ENCODE assay signal across 7 cellular contexts in genomic region chr10:100913470-100913865, GRCh38. TPM values are rescaled to one million over a fixed set of nuclear protein-coding genes. Genes with fewer than 3 reads are reported as not detected.
DNase-seq lines count a peak whose midpoint lies in the region; ATAC-seq and TF ChIP-seq lines count a peak whose summit lies in the region.

No MANE protein-coding gene starts in this region.

- H3K4me3 ChIP-seq in HCT116 (replicated peaks in 1 of 2; ENCODE audit: low read depth in 1 of 2, low read length in 2 of 2) (peak overlapping the region; percentile 89 to 90), iPS-15b (ENCODE audit: low read depth, low read length) (peak overlapping the region; percentile 98)

- intact Hi-C loops in HCT116 (cut with micrococcal nuclease), result no loop called here

- TF ChIP-seq RAD21 in HCT116 (IDR thresholded peaks at IDR 0.05; ENCODE audit: low read depth), result no peak

- H4K20me1 ChIP-seq in HCT116 (ENCODE audit: insufficient read depth), result peaks cover 6% of the 10 kb centered on the region; the same call in 1 of the 2 replicates

- peaks cover 48% of the 10 kb centered on the region for H3K4me1 Mint-ChIP-seq in activated CD8-positive, alpha-beta T cell treated with anti-CD3 and anti-CD28 coated beads, Interleukin-2, amount 10 ng/mL, durations not matched to agents 7 days and 5 days (ENCODE audit: low read depth)
- H3K4me1 Mint-ChIP-seq in stimulated activated naive CD8-positive, alpha-beta T cell treated with anti-CD3 and anti-CD28 coated beads, Interleukin-15, amount 100 ng/mL, for 72 hours, result peaks cover 41% of the 10 kb centered on the region

- H3K9me3 Mint-ChIP-seq in activated CD8-positive, alpha-beta T cell treated with anti-CD3 and anti-CD28 coated beads, Interleukin-2, amount 10 ng/mL, durations not matched to agents 7 days and 5 days (ENCODE audit: insufficient read depth), result no peaks in the 10 kb centered on the region
- H3K9me3 Mint-ChIP-seq in stimulated activated naive CD8-positive, alpha-beta T cell treated with anti-CD3 and anti-CD28 coated beads, Interleukin-15, amount 100 ng/mL, for 72 hours, result no peaks in the 10 kb centered on the region

- H3K4me3 Mint-ChIP-seq in activated CD8-positive, alpha-beta T cell treated with anti-CD3 and anti-CD28 coated beads, Interleukin-2, amount 10 ng/mL, durations not matched to agents 7 days and 5 days, result peak overlapping the region; percentile 99
- H3K4me3 Mint-ChIP-seq in stimulated activated naive CD8-positive, alpha-beta T cell treated with anti-CD3 and anti-CD28 coated beads, Interleukin-15, amount 100 ng/mL, for 72 hours, result peak overlapping the region; percentile 98 to 99

- H2AFZ ChIP-seq in HCT116 (ENCODE audit: low read depth, low read length, poor library complexity, severe bottlenecking), result no peak overlapping the region

- CTCF ChIA-PET in HCT116 (lab: Charles Lee), result interaction anchor here (0.6 to 1.0 kb wide), 4 partner anchors 21 to 35 kb away, joined by 3 read pairs; no protein-coding TSS in a partner anchor
- CTCF ChIA-PET in activated CD8-positive, alpha-beta T cell treated with anti-CD3 and anti-CD28 coated beads, Interleukin-2, amount 10 ng/mL, durations not matched to agents 7 days and 5 days (lab: Charles Lee), result interaction anchor here (0.6 to 1.8 kb wide), 4 partner anchors 21 to 118 kb away, joined by 3 to 10 read pairs (median 4); partner anchors contain the start of genes PDZD7 and SFXN3

- no peak for DNase-seq in HCT116 (ENCODE audit: low read depth, low spot score)
- no peak for DNase-seq in activated CD8-positive, alpha-beta T cell treated with anti-CD3 and anti-CD28 coated beads, Interleukin-2, amount 10 ng/mL, durations not matched to agents 7 days and 5 days
- no peak for DNase-seq in stimulated activated naive CD8-positive, alpha-beta T cell treated with anti-CD3 and anti-CD28 coated beads, Interleukin-15, amount 100 ng/mL, for 72 hours
- DNase-seq in ACHN, result no peak
- DNase-seq in RPMI8226, result no peak
- DNase-seq in activated gamma-delta T cell (lab: John Stamatoyannopoulos, UW), result no peak

- H3K4me2 ChIP-seq in HCT116 (ENCODE audit: low read length), result peak overlapping the region; percentile 87

- no peaks in the 10 kb centered on the region for H3K9me2 ChIP-seq in HCT116 (ENCODE audit: insufficient read depth)

- H3K36me3 Mint-ChIP-seq in activated CD8-positive, alpha-beta T cell treated with anti-CD3 and anti-CD28 coated beads, Interleukin-2, amount 10 ng/mL, durations not matched to agents 7 days and 5 days (ENCODE audit: low read depth), result peaks cover 36% of the 10 kb centered on the region

- peak overlapping the region; percentile 91 for H3K27ac ChIP-seq in HCT116 (ENCODE audit: low read depth, low read length)

- BruUV-seq in HCT116 (replicated peaks; lab: Mats Ljungman, UMichigan), result no TSS peak

- peak overlapping the region; percentile 96 for H3K27ac Mint-ChIP-seq in activated CD8-positive, alpha-beta T cell treated with anti-CD3 and anti-CD28 coated beads, Interleukin-2, amount 10 ng/mL, durations not matched to agents 7 days and 5 days
- peak overlapping the region; percentile 95 to 99 for H3K27ac Mint-ChIP-seq in stimulated activated naive CD8-positive, alpha-beta T cell treated with anti-CD3 and anti-CD28 coated beads, Interleukin-15, amount 100 ng/mL, for 72 hours

- H3K9me3 ChIP-seq in HCT116 (ENCODE audit: control insufficient read depth in 1 of 2, insufficient read depth in 1 of 2, low read depth in 1 of 2, low read length in 2 of 2), result no peaks in the 10 kb centered on the region
- H3K9me3 ChIP-seq in iPS-15b (ENCODE audit: control insufficient read depth, insufficient read depth, low read length), result no peaks in the 10 kb centered on the region

- H3K9ac ChIP-seq in HCT116 (ENCODE audit: low read length) (peak overlapping the region; percentile 83), iPS-15b (ENCODE audit: low read depth, low read length) (peak overlapping the region; percentile 42)

- TF ChIP-seq CTCF in HCT116 (IDR thresholded peaks at IDR 0.05 in 2 of 3, conservative IDR thresholded peaks at IDR 0.05 in 1 of 3; ENCODE audit: borderline replicate concordance in 1 of 3, insufficient read depth in 1 of 3, low read depth in 2 of 3, low read length in 2 of 3), result no peak

- H3K36me3 ChIP-seq in HCT116 (ENCODE audit: control insufficient read depth in 1 of 2, insufficient read depth in 2 of 2, low read length in 2 of 2) (peaks cover 15 to 23% of the 10 kb centered on the region in 2 experiments), iPS-15b (ENCODE audit: control insufficient read depth, insufficient read depth, low read length) (peaks cover 7% of the 10 kb centered on the region)

- no peak for TF ChIP-seq POLR2A in HCT116 (IDR thresholded peaks at IDR 0.05; ENCODE audit: borderline replicate concordance, extremely low read depth, insufficient read depth, insufficient read length)

- no peak for ATAC-seq in HCT116
- no peak for ATAC-seq in activated CD8-positive, alpha-beta T cell treated with anti-CD3 and anti-CD28 coated beads, Interleukin-2, amount 10 ng/mL, durations not matched to agents 7 days and 5 days
- ATAC-seq in stimulated activated naive CD8-positive, alpha-beta T cell treated with anti-CD3 and anti-CD28 coated beads, Interleukin-15, amount 100 ng/mL, for 72 hours, result no peak

- peaks cover 40% of the 10 kb centered on the region for H3K79me2 ChIP-seq in HCT116 (ENCODE audit: insufficient read depth, low read length)

- H3K4me1 ChIP-seq in HCT116 (ENCODE audit: control insufficient read depth in 1 of 2, insufficient read depth in 2 of 2, low read length in 2 of 2), result peaks cover 11 to 17% of the 10 kb centered on the region in 2 experiments; a peak in 3 of 4 replicates
- H3K4me1 ChIP-seq in iPS-15b (ENCODE audit: control insufficient read depth, insufficient read depth, low read length), result peaks cover 9% of the 10 kb centered on the region

- no peaks in the 10 kb centered on the region for H3K27me3 Mint-ChIP-seq in activated CD8-positive, alpha-beta T cell treated with anti-CD3 and anti-CD28 coated beads, Interleukin-2, amount 10 ng/mL, durations not matched to agents 7 days and 5 days (ENCODE audit: low read depth)
- H3K27me3 Mint-ChIP-seq in stimulated activated naive CD8-positive, alpha-beta T cell treated with anti-CD3 and anti-CD28 coated beads, Interleukin-15, amount 100 ng/mL, for 72 hours, result no peaks in the 10 kb centered on the region

- H3K27me3 ChIP-seq in HCT116 (ENCODE audit: insufficient read depth, low read length) (no peaks in the 10 kb centered on the region), iPS-15b (ENCODE audit: control insufficient read depth, insufficient read depth, low read length) (peaks cover 3% of the 10 kb centered on the region)

- POLR2A ChIA-PET in HCT116 (lab: Charles Lee), result interaction anchor here (1.7 to 1.8 kb wide), 2 partner anchors 8 to 17 kb away, joined by 4 to 5 read pairs; no protein-coding TSS in a partner anchor
- POLR2A ChIA-PET in activated CD8-positive, alpha-beta T cell treated with anti-CD3 and anti-CD28 coated beads, Interleukin-2, amount 10 ng/mL, durations not matched to agents 7 days and 5 days (lab: Charles Lee), result interaction anchor here (1.0 to 1.5 kb wide), 2 partner anchors 8 to 10 kb away, joined by 3 to 7 read pairs; no protein-coding TSS in a partner anchor

- RAD21 ChIA-PET in HCT116 (lab: Charles Lee; ENCODE audit: low non-redundant PET in 1 of 2, low total read pairs in 2 of 2, uncharacterized antibody in 2 of 2, unreplicated experiment in 2 of 2), result no interaction called here

- in situ Hi-C loops in ACHN (cut with HindIII; ENCODE audit: low pct_ligation_motif_present, low pct_unique_long_range_greater_than_20kb, low sequenced_read_pairs), result no loop called here

TF ChIP-seq in HCT116, 20 proteins besides CTCF, POLR2A, EP300 and RAD21 (continues in another document):
- no peak for TF ChIP-seq ZFX (IDR thresholded peaks at IDR 0.05)
- TF ChIP-seq, protein P1, sequence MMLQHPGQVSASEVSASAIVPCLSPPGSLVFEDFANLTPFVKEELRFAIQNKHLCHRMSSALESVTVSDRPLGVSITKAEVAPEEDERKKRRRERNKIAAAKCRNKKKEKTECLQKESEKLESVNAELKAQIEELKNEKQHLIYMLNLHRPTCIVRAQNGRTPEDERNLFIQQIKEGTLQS (IDR thresholded peaks at IDR 0.05), result no peak
- TF ChIP-seq, protein P2, sequence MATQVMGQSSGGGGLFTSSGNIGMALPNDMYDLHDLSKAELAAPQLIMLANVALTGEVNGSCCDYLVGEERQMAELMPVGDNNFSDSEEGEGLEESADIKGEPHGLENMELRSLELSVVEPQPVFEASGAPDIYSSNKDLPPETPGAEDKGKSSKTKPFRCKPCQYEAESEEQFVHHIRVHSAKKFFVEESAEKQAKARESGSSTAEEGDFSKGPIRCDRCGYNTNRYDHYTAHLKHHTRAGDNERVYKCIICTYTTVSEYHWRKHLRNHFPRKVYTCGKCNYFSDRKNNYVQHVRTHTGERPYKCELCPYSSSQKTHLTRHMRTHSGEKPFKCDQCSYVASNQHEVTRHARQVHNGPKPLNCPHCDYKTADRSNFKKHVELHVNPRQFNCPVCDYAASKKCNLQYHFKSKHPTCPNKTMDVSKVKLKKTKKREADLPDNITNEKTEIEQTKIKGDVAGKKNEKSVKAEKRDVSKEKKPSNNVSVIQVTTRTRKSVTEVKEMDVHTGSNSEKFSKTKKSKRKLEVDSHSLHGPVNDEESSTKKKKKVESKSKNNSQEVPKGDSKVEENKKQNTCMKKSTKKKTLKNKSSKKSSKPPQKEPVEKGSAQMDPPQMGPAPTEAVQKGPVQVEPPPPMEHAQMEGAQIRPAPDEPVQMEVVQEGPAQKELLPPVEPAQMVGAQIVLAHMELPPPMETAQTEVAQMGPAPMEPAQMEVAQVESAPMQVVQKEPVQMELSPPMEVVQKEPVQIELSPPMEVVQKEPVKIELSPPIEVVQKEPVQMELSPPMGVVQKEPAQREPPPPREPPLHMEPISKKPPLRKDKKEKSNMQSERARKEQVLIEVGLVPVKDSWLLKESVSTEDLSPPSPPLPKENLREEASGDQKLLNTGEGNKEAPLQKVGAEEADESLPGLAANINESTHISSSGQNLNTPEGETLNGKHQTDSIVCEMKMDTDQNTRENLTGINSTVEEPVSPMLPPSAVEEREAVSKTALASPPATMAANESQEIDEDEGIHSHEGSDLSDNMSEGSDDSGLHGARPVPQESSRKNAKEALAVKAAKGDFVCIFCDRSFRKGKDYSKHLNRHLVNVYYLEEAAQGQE (IDR thresholded peaks at IDR 0.05; ENCODE audit: low read depth), result no peak
- no peak for TF ChIP-seq EGR1 (IDR thresholded peaks at IDR 0.05; ENCODE audit: low read depth)
- TF ChIP-seq CBX3 (IDR thresholded peaks at IDR 0.05; ENCODE audit: low read depth), result no peak
- no peak for TF ChIP-seq SP1 (IDR thresholded peaks at IDR 0.05; ENCODE audit: low read depth)
- TF ChIP-seq ELF1 (IDR thresholded peaks at IDR 0.05; ENCODE audit: borderline replicate concordance, low read depth), result no peak

RNA-seq across cellular contexts. Expression of gene SLF2, which starts 0.7 kb away (rescaled TPM):
- 43.0 TPM for total RNA-seq in HCT116 (2021; ENCODE audit: unreplicated experiment)
- 9.5 and 12.3 TPM in 2 replicates for polyA plus RNA-seq in HCT116 (2012)
- total RNA-seq in activated CD8-positive, alpha-beta T cell treated with anti-CD3 and anti-CD28 coated beads, Interleukin-2, amount 10 ng/mL, durations not matched to agents 7 days and 5 days, result 10 to 100 TPM; 42.8 to 44.4 TPM

RNA-seq across cellular contexts. Expression of gene SEMA4G, which starts 55.8 kb away (rescaled TPM):
- 29.4 TPM for total RNA-seq in HCT116 (2021; ENCODE audit: unreplicated experiment)
- polyA plus RNA-seq in HCT116 (2012), result 31.8 and 34.3 TPM in 2 replicates
- under 1 TPM; 0.16 to 0.40 TPM for total RNA-seq in activated CD8-positive, alpha-beta T cell treated with anti-CD3 and anti-CD28 coated beads, Interleukin-2, amount 10 ng/mL, durations not matched to agents 7 days and 5 days

Comparison
In these comparisons a context has a peak if more than half of its experiments do, and no peak if none do; other contexts are left out.
1. RNA of gene SEMA4G, which starts 55.8 kb away (total RNA-seq): 29.4 TPM in HCT116 (single experiment); 0.16 to 0.40 TPM in activated CD8-positive, alpha-beta T cell treated with anti-CD3 and anti-CD28 coated beads, Interleukin-2, amount 10 ng/mL, durations not matched to agents 7 days and 5 days; every median in the first group is over 10 times any median in the second.